In genomic region chr10:60820093-60820769, GRCh38 we compare ENCODE assay signal across 1 cellular context.
TF ChIP-seq lines count a peak whose summit lies in the region.

No MANE protein-coding gene starts in this region.

TF ChIP-seq in HCT116, 20 proteins besides CTCF, POLR2A, EP300 and RAD21 (continued from another document):
- TF ChIP-seq ELF1 (IDR thresholded peaks at IDR 0.05; ENCODE audit: borderline replicate concordance, low read depth) (no peak), ZBTB33 (IDR thresholded peaks at IDR 0.05; ENCODE audit: extremely low read depth, insufficient replicate concordance, low read length) (no peak), JUND (IDR thresholded peaks at IDR 0.05) (no peak), TCF7L2 (IDR thresholded peaks at IDR 0.05; ENCODE audit: borderline replicate concordance, extremely low read depth, insufficient read depth, insufficient read length) (no peak), EZH2phosphoT487 (IDR thresholded peaks at IDR 0.05; ENCODE audit: borderline replicate concordance) (no peak), SRF (IDR thresholded peaks at IDR 0.05; ENCODE audit: low read depth) (no peak), YY1 (IDR thresholded peaks at IDR 0.05; ENCODE audit: extremely low read depth, insufficient replicate concordance, low read depth, low read length) (no peak), CBX3 (IDR thresholded peaks at IDR 0.05; ENCODE audit: low read depth) (no peak), POLR2AphosphoS5 (IDR thresholded peaks at IDR 0.05; ENCODE audit: low read depth, low read length) (no peak), EGR1 (IDR thresholded peaks at IDR 0.05; ENCODE audit: low read depth) (no peak), EZH2 (IDR thresholded peaks at IDR 0.05) (no peak)
